ENCODE assay signal across 15 cellular contexts in the genomic region with DNA sequence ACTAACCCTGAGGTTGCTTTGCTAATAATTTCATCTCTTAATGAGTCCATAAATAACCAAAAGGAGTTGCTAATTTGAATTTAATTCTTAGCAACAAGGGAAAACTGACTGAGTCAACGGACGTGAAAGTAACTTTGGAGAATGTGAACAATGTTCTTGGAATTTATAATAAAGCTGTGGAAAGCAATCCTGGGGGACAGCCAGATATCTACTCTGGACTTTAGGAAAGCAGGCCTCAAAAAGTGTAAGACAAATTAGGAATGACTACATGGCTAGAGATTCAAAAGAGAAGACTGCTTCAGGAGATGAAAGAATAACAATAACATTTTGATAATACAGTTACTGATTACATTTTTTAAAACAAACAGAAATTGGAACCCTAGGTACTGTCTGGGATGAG.
DNase-seq lines count a peak whose midpoint lies in the region; FAIRE-seq and TF ChIP-seq lines count a peak whose summit lies in the region.
"Had no signal": no experiment of that assay in that cellular context is flagged by ENCODE, and none has a peak within 500 bp of the region (broad histone marks: within the 10 kb centered on the region; RNA-seq: fewer than 3 reads in every experiment).

No MANE protein-coding gene starts in this region.

- H3K27ac ChIP-seq in mesodermal cell (ENCODE audit: low read depth, low read length, severe bottlenecking) = peak overlapping the region; percentile 61

- no peaks in the 10 kb centered on the region for H3K27me3 ChIP-seq in MG63

- TF ChIP-seq CTCF in AG09319 (IDR thresholded peaks at IDR 0.05; ENCODE audit: low read depth, low read length) = no peak

- no peak for TF ChIP-seq POLR2A in erythroblast (IDR thresholded peaks at IDR 0.05; ENCODE audit: low read length)

- H3K9me3 ChIP-seq in MG63 (peaks cover 9% of the 10 kb centered on the region; the same call in 1 of the 2 replicates), mesodermal cell (ENCODE audit: control insufficient read depth, low read length) (no peaks in the 10 kb centered on the region)

- no peaks in the 10 kb centered on the region for H3K4me1 Mint-ChIP-seq in activated naive CD4-positive, alpha-beta T cell treated with anti-CD3 and anti-CD28 coated beads for 36 hours (ENCODE audit: low read depth)
- H3K4me1 Mint-ChIP-seq: central memory CD8-positive, alpha-beta T cell had no signal

- intact Hi-C loops in activated naive CD4-positive, alpha-beta T cell treated with anti-CD3 and anti-CD28 coated beads for 36 hours (cut with micrococcal nuclease) = no loop called here

- no peaks in the 10 kb centered on the region for H3K36me3 Mint-ChIP-seq in activated naive CD4-positive, alpha-beta T cell treated with anti-CD3 and anti-CD28 coated beads for 36 hours (ENCODE audit: low read depth)

- CTCF ChIA-PET in activated naive CD4-positive, alpha-beta T cell treated with anti-CD3 and anti-CD28 coated beads for 36 hours (lab: Charles Lee) = no interaction called here

- no peak for FAIRE-seq in GM19239 (lab: Jason Lieb, UNC)
- FAIRE-seq: frontal cortex had no signal

- 85 to 92% methylated on average over 2 of the region's 2 CpGs for WGBS in mesodermal cell (ENCODE audit: insufficient coverage in 2 of 2), 2 experiments

- no peak overlapping the region for H3K27ac Mint-ChIP-seq in activated naive CD4-positive, alpha-beta T cell treated with anti-CD3 and anti-CD28 coated beads for 36 hours

- no peaks in the 10 kb centered on the region for H3K27me3 Mint-ChIP-seq in activated naive CD4-positive, alpha-beta T cell treated with anti-CD3 and anti-CD28 coated beads for 36 hours (ENCODE audit: low read depth)
- H3K27me3 Mint-ChIP-seq: central memory CD8-positive, alpha-beta T cell had no signal

- H3K4me3 ChIP-seq in MG63 (no peak overlapping the region), mesodermal cell (ENCODE audit: extremely low read depth, insufficient read depth, low read length, poor library complexity, severe bottlenecking) (no peak overlapping the region)

- DNase-seq in AG09319 (ENCODE audit: extremely low read depth, low read depth) (peak; percentile 65), MG63 (peak; percentile 59), dedifferentiated amniotic fluid mesenchymal stem cell (ENCODE audit: extremely low spot score) (peak; percentile 86), erythroblast (lab: John Stamatoyannopoulos, UW) (no peak), NCI-H524 treated with DMSO at 0.1 percent for 48 hours (lab: John Stamatoyannopoulos, UW) (no peak), GM19239 (ENCODE audit: insufficient read length, low spot score) (no peak)
- no peak for DNase-seq in activated naive CD4-positive, alpha-beta T cell treated with anti-CD3 and anti-CD28 coated beads for 36 hours
- DNase-seq: activated CD4-positive, alpha-beta T cell treated with anti-CD3 and anti-CD28 coated beads, Interleukin-2, amount 50 U/mL, for 4 hours; C1 segment of cervical spinal cord; islet precursor cell; stimulated activated CD4-positive, alpha-beta T cell treated with anti-CD3 and anti-CD28 coated beads, Interleukin-4, amount 100 ng/mL, for 4 hours; stimulated activated naive CD4-positive, alpha-beta T cell treated with Interleukin-2 at 50 U/mL for 16 hours had no signal

- peaks cover 2% of the 10 kb centered on the region; the same call in 1 of the 2 replicates for H3K36me3 ChIP-seq in MG63
- no peaks in the 10 kb centered on the region for H3K36me3 ChIP-seq in mesodermal cell (ENCODE audit: control insufficient read depth, insufficient read depth, low read length)

- H3K9me3 Mint-ChIP-seq in activated naive CD4-positive, alpha-beta T cell treated with anti-CD3 and anti-CD28 coated beads for 36 hours = peaks cover 4% of the 10 kb centered on the region

- no peak overlapping the region for H3K4me3 Mint-ChIP-seq in activated naive CD4-positive, alpha-beta T cell treated with anti-CD3 and anti-CD28 coated beads for 36 hours
- H3K4me3 Mint-ChIP-seq: central memory CD8-positive, alpha-beta T cell had no signal

- no peaks in the 10 kb centered on the region for H3K4me1 ChIP-seq in mesodermal cell (ENCODE audit: control insufficient read depth, insufficient read depth, low read length, poor library complexity, severe bottlenecking)

Comparison
In these comparisons a context has a peak if more than half of its experiments do, and no peak if none do; other contexts are left out.
1. DNase-seq: peak in AG09319 (single experiment), MG63 (single experiment) and dedifferentiated amniotic fluid mesenchymal stem cell (single experiment); none in erythroblast (0 of 2), NCI-H524 treated with DMSO at 0.1 percent for 48 hours (single experiment), GM19239 (single experiment) and activated naive CD4-positive, alpha-beta T cell treated with anti-CD3 and anti-CD28 coated beads for 36 hours (single experiment).